Comparison of ENCODE assay signal across 13 cellular contexts in the genomic region with DNA sequence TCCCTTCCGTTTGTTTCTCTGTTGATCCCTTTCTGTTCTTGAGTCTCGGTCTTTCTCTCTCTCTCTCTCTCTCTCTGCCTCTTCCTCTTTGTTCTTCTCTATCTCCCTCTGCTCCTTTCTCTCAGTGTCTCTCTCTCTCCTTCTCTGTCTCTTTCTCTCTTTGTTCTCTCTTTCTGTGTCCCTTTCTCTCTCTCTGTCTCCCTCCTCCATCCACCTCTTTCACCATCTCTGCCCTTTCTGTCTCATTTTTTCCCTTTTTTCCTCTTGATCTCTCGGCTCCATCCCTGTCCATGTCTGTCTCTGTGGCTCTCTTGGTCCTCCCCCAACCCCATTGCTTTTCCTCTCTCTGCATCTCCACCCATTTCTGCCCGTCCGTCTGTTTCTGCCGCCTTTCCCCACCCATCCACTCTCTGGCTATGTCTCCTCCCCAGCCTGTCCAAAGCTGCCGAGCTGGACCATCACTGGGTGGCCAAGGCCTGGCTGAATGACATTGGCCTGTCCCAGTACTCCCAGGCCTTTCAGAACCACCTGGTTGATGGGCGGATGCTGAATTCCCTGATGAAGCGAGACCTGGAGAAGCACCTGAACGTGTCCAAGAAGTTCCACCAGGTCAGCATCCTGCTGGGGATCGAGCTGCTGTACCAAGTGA. TPM values are rescaled to one million over a fixed set of nuclear protein-coding genes. Genes with fewer than 3 reads are reported as not detected.
"Had no signal": no experiment of that assay in that cellular context is flagged by ENCODE, and none has a peak within 500 bp of the region (broad histone marks: within the 10 kb centered on the region; RNA-seq: fewer than 3 reads in every experiment).

No MANE protein-coding gene starts in this region.

- ATAC-seq: gastrocnemius medialis had no signal

- DNase-seq: activated T-cell treated with anti-CD3 and anti-CD28 coated beads, Interleukin-2, amount 50 U/mL, for 4 hours; cortex of kidney; effector CD4-positive, alpha-beta T cell; gastrocnemius medialis; kidney; psoas muscle had no signal

- H3K27me3 ChIP-seq: ascending aorta, gastrocnemius medialis had no signal

- H3K4me3 Mint-ChIP-seq: activated naive CD4-positive, alpha-beta T cell treated with anti-CD3 and anti-CD28 coated beads, Interleukin-2, amount 10 ng/mL, durations not matched to agents 7 days and 5 days; activated T-cell treated with anti-CD3 and anti-CD28 coated beads, Interleukin-2, amount 50 U/mL, for 4 hours; neural crest cell had no signal

- H3K27ac ChIP-seq: ascending aorta, gastrocnemius medialis, psoas muscle, thoracic aorta had no signal

- H3K9me3 ChIP-seq: gastrocnemius medialis, psoas muscle, thoracic aorta had no signal

- H3K27ac Mint-ChIP-seq: activated naive CD4-positive, alpha-beta T cell treated with anti-CD3 and anti-CD28 coated beads, Interleukin-2, amount 10 ng/mL, durations not matched to agents 7 days and 5 days had no signal

- H3K4me3 ChIP-seq: ascending aorta, gastrocnemius medialis, psoas muscle, thoracic aorta had no signal

- FAIRE-seq: kidney, small intestine, TTC549 had no signal

- H3K9me3 Mint-ChIP-seq: activated T-cell treated with anti-CD3 and anti-CD28 coated beads, Interleukin-2, amount 50 U/mL, for 4 hours had no signal

- H3K4me1 ChIP-seq: ascending aorta, gastrocnemius medialis, psoas muscle had no signal

- H3K36me3 ChIP-seq: ascending aorta, gastrocnemius medialis, thoracic aorta had no signal

- H3K36me3 Mint-ChIP-seq: activated naive CD4-positive, alpha-beta T cell treated with anti-CD3 and anti-CD28 coated beads, Interleukin-2, amount 10 ng/mL, durations not matched to agents 7 days and 5 days had no signal

RNA-seq across cellular contexts. Expression of a gene that starts 52.3 kb away (rescaled TPM):
- total RNA-seq: ascending aorta; T-helper 2 cell treated with Interferon-gamma antibody and Interleukin-4, amounts not matched to agents 100 ng/mL and 5 ng/mL, for 36 hours had no signal
